Comparison of ENCODE assay signal across 27 cellular contexts in the genomic region with DNA sequence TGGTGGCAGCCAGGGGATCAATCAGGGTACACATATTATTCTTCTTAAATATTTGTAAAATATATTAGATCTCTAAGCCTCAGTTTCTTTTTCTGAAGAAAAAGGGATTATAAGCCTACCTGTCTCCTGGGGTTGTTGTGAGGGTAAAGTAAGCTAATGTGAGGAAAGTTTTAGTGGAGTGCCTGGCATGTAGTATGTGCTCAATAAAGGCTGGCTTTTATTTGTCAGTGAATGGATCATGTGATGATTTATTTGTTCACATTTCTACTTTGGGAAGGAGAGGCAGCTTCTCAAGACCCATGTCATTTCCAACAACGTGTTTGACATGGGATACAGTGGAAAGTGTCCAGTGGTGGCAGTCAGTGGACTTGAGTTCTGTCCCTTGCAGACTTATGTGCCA.
"Had no signal": no experiment of that assay in that cellular context is flagged by ENCODE, and none has a peak within 500 bp of the region (broad histone marks: within the 10 kb centered on the region; RNA-seq: fewer than 3 reads in every experiment).

No MANE protein-coding gene starts in this region.

- H3K27ac ChIP-seq: colonic mucosa, coronary artery, dorsolateral prefrontal cortex, epithelial cell of prostate, esophagus muscularis mucosa, esophagus squamous epithelium, foreskin keratinocyte, gastrocnemius medialis, gastroesophageal sphincter, heart left ventricle, heart right ventricle had no signal

- H3K4me3 ChIP-seq: colonic mucosa, coronary artery, dorsolateral prefrontal cortex, esophagus muscularis mucosa, esophagus squamous epithelium, gastrocnemius medialis, gastroesophageal sphincter, heart left ventricle, heart right ventricle had no signal

- H3K9me3 ChIP-seq: colonic mucosa, esophagus muscularis mucosa, esophagus squamous epithelium, gastrocnemius medialis, gastroesophageal sphincter had no signal

- ATAC-seq: effector memory CD8-positive, alpha-beta T cell; esophagus mucosa; foreskin keratinocyte; gastrocnemius medialis; gastroesophageal sphincter; heart left ventricle; heart right ventricle had no signal

- H3K27me3 ChIP-seq: colonic mucosa, dorsolateral prefrontal cortex, esophagus muscularis mucosa, esophagus squamous epithelium, gastrocnemius medialis, gastroesophageal sphincter, heart left ventricle, heart right ventricle had no signal

- DNase-seq: colonic mucosa; cortex of kidney; dermis blood vessel endothelial cell; dorsolateral prefrontal cortex; effector CD4-positive, alpha-beta T cell; effector CD8-positive, alpha-beta T cell; effector memory CD4-positive, alpha-beta T cell; effector memory CD8-positive, alpha-beta T cell; endodermal cell; esophagus squamous epithelium; foreskin fibroblast; foreskin keratinocyte; foreskin melanocyte; gastrocnemius medialis; glutamatergic neuron; head of caudate nucleus; heart left ventricle; heart right ventricle had no signal

- H3K36me3 ChIP-seq: colonic mucosa, esophagus muscularis mucosa, esophagus squamous epithelium, gastrocnemius medialis, gastroesophageal sphincter, heart left ventricle, heart right ventricle had no signal

- H3K4me1 ChIP-seq: colonic mucosa, esophagus muscularis mucosa, esophagus squamous epithelium, foreskin keratinocyte, gastrocnemius medialis, gastroesophageal sphincter, heart right ventricle had no signal

- FAIRE-seq: colon, endometrium, endothelial cell of umbilical vein, frontal cortex had no signal
